Comparison of ENCODE assay signal across 19 cellular contexts in genomic region chr17:76947771-76948170, GRCh38.
"Had no signal": no experiment of that assay in that cellular context is flagged by ENCODE, and none has a peak within 500 bp of the region (broad histone marks: within the 10 kb centered on the region; RNA-seq: fewer than 3 reads in every experiment).

No MANE protein-coding gene starts in this region.

- H3K4me3 ChIP-seq: PC-9 had no signal

- H3K9me3 ChIP-seq: SK-N-SH had no signal

- H3K27ac ChIP-seq: PC-9 had no signal

- DNase-seq: KBM-7; MV-4-11; NCI-H1048; NCI-H1417; NCI-H1436 treated with DMSO at 0.1 percent for 48 hours; NCI-H1694; NCI-H187 treated with DMSO at 0.1 percent for 48 hours; NCI-H2171 treated with DMSO at 0.1 percent for 48 hours; NCI-H345; NCI-H446 treated with DMSO at 0.1 percent for 48 hours; NCI-H510A treated with DMSO at 0.1 percent for 48 hours; NCI-H526; NCI-H82; NK-92 treated with Interleukin-12 subunit alpha and Interleukin-12 subunit beta, amount 100 ng/mL, for 24 hours; OCI-M1; PC-9; RPMI8226; SHP77; SK-N-SH had no signal
